In genomic region chr6:62652692-62653328, GRCh38 we compare ENCODE assay signal across 1 cellular context.
TF ChIP-seq lines count a peak whose summit lies in the region.

No MANE protein-coding gene starts in this region.

TF ChIP-seq in K562, 482 proteins besides CTCF, POLR2A, EP300 and RAD21 (continued from another document):
- TF ChIP-seq ZBTB43 (CRISPR knock-in tag; IDR thresholded peaks at IDR 0.05) (no peak), ZHX1 (conservative IDR thresholded peaks at IDR 0.05; ENCODE audit: low read length) (no peak), CUX1 (CRISPR knock-in tag; IDR thresholded peaks at IDR 0.05) (no peak)
TF ChIP-seq in K562: peak in this region for 6.
